Comparison of ENCODE assay signal across 8 cellular contexts in genomic region chr15:75686212-75686642, GRCh38. TPM values are rescaled to one million over a fixed set of nuclear protein-coding genes. Genes with fewer than 3 reads are reported as not detected.
DNase-seq lines count a peak whose midpoint lies in the region; TF ChIP-seq lines count a peak whose summit lies in the region.
"Not testable (repeated sequence)": the region's sequence is repeated elsewhere in the genome, so short reads cannot be mapped to it uniquely, and the experiment has no call there.

No MANE protein-coding gene starts in this region.

- H3K27me3 Mint-ChIP-seq in chondrocyte (ENCODE audit: low read depth): not testable (repeated sequence)

- not testable (repeated sequence) for H3K4me3 Mint-ChIP-seq in chondrocyte (ENCODE audit: unreplicated experiment)

- not testable (repeated sequence) for H3K9me3 Mint-ChIP-seq in chondrocyte (ENCODE audit: low read depth)

- H3K36me3 Mint-ChIP-seq in chondrocyte (ENCODE audit: low read depth): peaks cover 35% of the 10 kb centered on the region

- TF ChIP-seq CTCF in GM06990 (IDR thresholded peaks at IDR 0.05; ENCODE audit: insufficient read depth, low read length, poor library complexity, severe bottlenecking): peak; percentile 60
- TF ChIP-seq CTCF in KMS-11 (conservative IDR thresholded peaks at IDR 0.05; ENCODE audit: low read depth, low read length): peak; percentile 65
- TF ChIP-seq CTCF in chondrocyte (IDR thresholded peaks at IDR 0.05): peak; percentile 84
- TF ChIP-seq CTCF in kidney epithelial cell (IDR thresholded peaks at IDR 0.05; ENCODE audit: insufficient read depth, low read length, poor library complexity, severe bottlenecking): peak; percentile 75
- peak; percentile 72 for TF ChIP-seq CTCF in smooth muscle cell (IDR thresholded peaks at IDR 0.05; ENCODE audit: borderline replicate concordance, insufficient read depth, poor library complexity, severe bottlenecking)

- not testable (repeated sequence) for H3K4me2 ChIP-seq in KMS-11, smooth muscle cell

- H3K9me3 ChIP-seq in smooth muscle cell (replicated peaks; ENCODE audit: low read depth): not testable (repeated sequence)

- DNase-seq in GM06990 (ENCODE audit: extremely low read depth, insufficient read length) (peak; percentile 69), RPMI7951 (ENCODE audit: low read depth) (peak; percentile 38), smooth muscle cell (lab: John Stamatoyannopoulos, UW; ENCODE audit: unreplicated experiment) (peak; percentile 57), ureter (ENCODE audit: low spot score) (peak; percentile 85)
- peak; percentile 35 for DNase-seq in activated CD8-positive, alpha-beta memory T cell treated with anti-CD3 and anti-CD28 coated beads, Interleukin-2, amount 50 U/mL, for 24 hours (ENCODE audit: extremely low read depth)
- DNase-seq in chondrocyte (ENCODE audit: low spot score); kidney epithelial cell (ENCODE audit: low read depth): not testable (repeated sequence)

- H3K4me1 ChIP-seq in KMS-11 (ENCODE audit: low read depth, poor library complexity, severe bottlenecking); smooth muscle cell (ENCODE audit: low read depth): not testable (repeated sequence)

- WGBS in smooth muscle cell (ENCODE audit: low lambda C conversion rate): 39% methylated on average over 13 of the region's 14 CpGs

- H3K4me1 Mint-ChIP-seq in chondrocyte (ENCODE audit: low read depth): peaks cover 24% of the 10 kb centered on the region

- not testable (repeated sequence) for H3K9ac ChIP-seq in KMS-11; smooth muscle cell (ENCODE audit: low read depth)

- not testable (repeated sequence) for H3F3A ChIP-seq in smooth muscle cell (ENCODE audit: low read depth)

- H3K27me3 ChIP-seq in GM06990 (replicated peaks; ENCODE audit: control insufficient read depth, insufficient read depth, low read length); KMS-11 (ENCODE audit: insufficient read depth, low read depth); kidney epithelial cell (ENCODE audit: control insufficient read depth, insufficient read depth, low read length); smooth muscle cell (ENCODE audit: low read depth): not testable (repeated sequence)

- H3K27ac Mint-ChIP-seq in chondrocyte (ENCODE audit: unreplicated experiment): peak overlapping the region; percentile 57

- not testable (repeated sequence) for H4K20me1 ChIP-seq in KMS-11 (ENCODE audit: insufficient read depth); smooth muscle cell (ENCODE audit: low read depth)

- H2AFZ ChIP-seq in KMS-11 (ENCODE audit: low read depth); smooth muscle cell (ENCODE audit: low read depth): not testable (repeated sequence)

- not testable (repeated sequence) for H3K79me2 ChIP-seq in KMS-11 (ENCODE audit: insufficient read depth, low read depth); smooth muscle cell (ENCODE audit: low read depth)

- H3K36me3 ChIP-seq in GM06990 (ENCODE audit: control insufficient read depth, insufficient read depth, low read length); KMS-11 (ENCODE audit: insufficient read depth); kidney epithelial cell (ENCODE audit: control insufficient read depth, insufficient read depth, low read length); smooth muscle cell (ENCODE audit: low read depth): not testable (repeated sequence)

- H3K27ac ChIP-seq in KMS-11; smooth muscle cell (ENCODE audit: low read depth): not testable (repeated sequence)

- not testable (repeated sequence) for H3K4me3 ChIP-seq in GM06990 (replicated peaks; ENCODE audit: low read depth, low read length); KMS-11 (IDR thresholded peaks at IDR 0.05; ENCODE audit: insufficient read depth, low read depth, low read length); kidney epithelial cell (ENCODE audit: low read depth, low read length); smooth muscle cell

RNA-seq across cellular contexts. Expression of gene CSPG4, which starts 26.4 kb away (rescaled TPM):
- 31.4 and 52.5 TPM in 2 replicates for total RNA-seq in RPMI7951 (2014; rRNA removed; shearing (Covaris generic))
- total RNA-seq in chondrocyte (302 to 607 TPM (median 595 TPM) in 3 replicates), kidney epithelial cell (1.2 and 1.7 TPM in 2 replicates), smooth muscle cell (31.1 and 35.3 TPM in 2 replicates), ureter (31.0 TPM)
- 46.6 and 54.9 TPM in 2 replicates for polyA plus RNA-seq in smooth muscle cell

RNA-seq across cellular contexts. Expression of gene SNX33, which starts 38.5 kb away (rescaled TPM):
- total RNA-seq in RPMI7951 (2014; rRNA removed; shearing (Covaris generic)): 7.1 and 8.1 TPM in 2 replicates
- 21.6 to 31.2 TPM (median 30.2 TPM) in 3 replicates for total RNA-seq in chondrocyte
- total RNA-seq in kidney epithelial cell: 23.4 and 25.7 TPM in 2 replicates
- total RNA-seq in smooth muscle cell: 9.7 and 13.6 TPM in 2 replicates
- polyA plus RNA-seq in smooth muscle cell: 14.2 and 19.2 TPM in 2 replicates
- total RNA-seq in ureter: 34.2 TPM

RNA-seq across cellular contexts. Expression of gene IMP3, which starts 46.2 kb away (rescaled TPM):
- 127 and 153 TPM in 2 replicates for total RNA-seq in RPMI7951 (2014; rRNA removed; shearing (Covaris generic))
- total RNA-seq in chondrocyte (28.7 to 30.0 TPM (median 29.0 TPM) in 3 replicates), kidney epithelial cell (95.9 and 97.7 TPM in 2 replicates), smooth muscle cell (54.1 and 55.6 TPM in 2 replicates), ureter (63.9 TPM)
- 56.7 and 57.5 TPM in 2 replicates for polyA plus RNA-seq in smooth muscle cell
